Comparison of ENCODE assay signal across 37 cellular contexts in the genomic region with DNA sequence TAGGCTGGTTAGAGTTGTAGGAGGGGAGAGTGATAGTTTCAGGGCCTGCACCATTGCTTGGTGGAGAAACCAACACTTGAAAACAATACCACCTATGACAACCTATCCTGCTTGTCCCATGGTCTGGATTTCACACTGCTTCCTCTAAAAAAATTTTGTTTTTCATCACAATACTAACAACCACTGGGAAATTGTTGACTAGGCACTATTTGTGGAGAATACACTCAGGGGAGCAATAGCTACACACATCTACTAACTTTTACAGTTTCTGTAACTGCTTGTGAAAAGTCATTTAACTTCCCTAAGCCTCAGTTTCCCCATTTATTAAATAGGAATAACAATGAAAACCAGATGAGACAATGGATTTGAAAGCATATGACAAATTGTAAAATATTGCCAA. TPM values are rescaled to one million over a fixed set of nuclear protein-coding genes. Genes with fewer than 3 reads are reported as not detected.
"Had no signal": no experiment of that assay in that cellular context is flagged by ENCODE, and none has a peak within 500 bp of the region (broad histone marks: within the 10 kb centered on the region; RNA-seq: fewer than 3 reads in every experiment).

No MANE protein-coding gene starts in this region.

- H3K4me1 ChIP-seq: adrenal gland, body of pancreas, breast epithelium had no signal

- ATAC-seq: activated CD8-positive, alpha-beta T cell treated with anti-CD3 and anti-CD28 coated beads for 36 hours; activated naive CD4-positive, alpha-beta T cell treated with anti-CD3 and anti-CD28 coated beads, Interleukin-2, amount 50 U/mL, for 72 hours; activated T-cell treated with anti-CD3 and anti-CD28 coated beads, Interleukin-2, amount 50 U/mL, for 4 hours; activated T-cell treated with anti-CD3 and anti-CD28 coated beads, Interleukin-2, amount 50 U/mL, for 72 hours; activated T-helper 17 cell treated with anti-CD3 and anti-CD28 coated beads, Interleukin-2, amount 50 U/mL, for 72 hours; body of pancreas had no signal

- FAIRE-seq: astrocyte, TTC549 had no signal

- H3K36me3 ChIP-seq: adrenal gland, brain microvascular endothelial cell, breast epithelium had no signal

- H3K27me3 ChIP-seq: adrenal gland, body of pancreas, brain microvascular endothelial cell, breast epithelium had no signal

- H3K27ac ChIP-seq: adrenal gland, body of pancreas, brain microvascular endothelial cell, breast epithelium, VCaP had no signal

- H3K9me3 ChIP-seq: adrenal gland, body of pancreas had no signal

- H3K4me3 ChIP-seq: adrenal gland, body of pancreas, breast epithelium had no signal

- DNase-seq: activated B cell treated with CpG ODN at 0.5 μM for 24 hours; activated CD4-positive, alpha-beta memory T cell treated with anti-CD3 and anti-CD28 coated beads for 36 hours; activated CD4-positive, alpha-beta T cell treated with anti-CD3 and anti-CD28 coated beads for 4 hours; activated CD4-positive, alpha-beta T cell treated with anti-CD3 and anti-CD28 coated beads, Interleukin-2, amount 10 ng/mL, durations not matched to agents 24 days and 14 days; activated CD4-positive, alpha-beta T cell treated with anti-CD3 and anti-CD28 coated beads, Interleukin-2, amount 50 U/mL, for 1 hour; activated CD4-positive, alpha-beta T cell treated with anti-CD3 and anti-CD28 coated beads, Interleukin-2, amount 50 U/mL, for 4 hours; activated CD4-positive, CD25-positive, alpha-beta regulatory T cell treated with anti-CD3 and anti-CD28 coated beads, Interleukin-2, amount 50 U/mL, for 72 hours; activated CD8-positive, alpha-beta memory T cell treated with anti-CD3 and anti-CD28 coated beads, Interleukin-2, amount 50 U/mL, for 4 hours; activated CD8-positive, alpha-beta T cell treated with anti-CD3 and anti-CD28 coated beads for 36 hours; activated effector memory CD4-positive, alpha-beta T cell treated with anti-CD3 and anti-CD28 coated beads, Interleukin-2, amount 50 U/mL, for 16 hours; activated gamma-delta T cell treated with Interleukin-2 at 50 U/mL for 16 hours; activated naive CD4-positive, alpha-beta T cell; activated naive CD4-positive, alpha-beta T cell treated with anti-CD3 and anti-CD28 coated beads for 36 hours; activated naive CD4-positive, alpha-beta T cell treated with anti-CD3 and anti-CD28 coated beads, Interleukin-2, amount 50 U/mL, for 16 hours; activated naive CD8-positive, alpha-beta T cell treated with anti-CD3 and anti-CD28 coated beads for 36 hours; activated T-cell treated with anti-CD3 and anti-CD28 coated beads for 4 hours; activated T-cell treated with anti-CD3 and anti-CD28 coated beads, Interleukin-2, amount 50 U/mL, for 1 hour; activated T-cell treated with anti-CD3 and anti-CD28 coated beads, Interleukin-2, amount 50 U/mL, for 4 hours; activated T-cell treated with anti-CD3 and anti-CD28 coated beads, Interleukin-2, amount 50 U/mL, for 72 hours; adrenal gland; amniotic stem cell; aorta; body of pancreas; brain microvascular endothelial cell; central memory CD4-positive, alpha-beta T cell; T-helper 2 cell; T-helper 9 cell had no signal

RNA-seq across cellular contexts. Expression of a gene that starts 4.1 kb away (rescaled TPM):
- total RNA-seq: activated B cell treated with CpG ODN at 0.5 μM for 24 hours; activated CD4-positive, alpha-beta memory T cell treated with anti-CD3 and anti-CD28 coated beads for 36 hours; activated CD4-positive, alpha-beta T cell treated with anti-CD3 and anti-CD28 coated beads, Interleukin-2, amount 10 ng/mL, durations not matched to agents 24 days and 14 days; activated CD8-positive, alpha-beta memory T cell treated with anti-CD3 and anti-CD28 coated beads for 36 hours; activated CD8-positive, alpha-beta T cell treated with anti-CD3 and anti-CD28 coated beads for 36 hours; activated naive CD4-positive, alpha-beta T cell treated with anti-CD3 and anti-CD28 coated beads for 36 hours; activated naive CD4-positive, alpha-beta T cell treated with anti-CD3 and anti-CD28 coated beads, Interleukin-2, amount 50 U/mL, for 72 hours; activated naive CD8-positive, alpha-beta T cell treated with anti-CD3 and anti-CD28 coated beads for 36 hours; activated T-cell treated with anti-CD3 and anti-CD28 coated beads, Interleukin-2, amount 50 U/mL, for 4 hours; activated T-cell treated with anti-CD3 and anti-CD28 coated beads, Interleukin-2, amount 50 U/mL, for 72 hours; activated T-helper 1 cell treated with anti-CD3 and anti-CD28 coated beads, Interleukin-12 subunit alpha, Interleukin-12 subunit beta, Interleukin-2, Interleukin-4 antibody, amounts not matched to agents 30 ng/mL and 10 ng/mL and 1 ng/mL, durations not matched to agents 14 hours and 24 hours and 36 hours; activated T-helper 17 cell treated with anti-CD3 and anti-CD28 coated beads, Interleukin-2, amount 50 U/mL, for 72 hours; adrenal gland; aorta; astrocyte; body of pancreas; breast epithelium; cardiac septum; cerebellum had no signal
- polyA plus RNA-seq: adrenal gland, aorta had no signal

RNA-seq across cellular contexts. Expression of a gene that starts 13.3 kb away (rescaled TPM):
- total RNA-seq: activated B cell treated with CpG ODN at 0.5 μM for 24 hours; activated CD4-positive, alpha-beta memory T cell treated with anti-CD3 and anti-CD28 coated beads for 36 hours; activated CD4-positive, alpha-beta T cell treated with anti-CD3 and anti-CD28 coated beads, Interleukin-2, amount 10 ng/mL, durations not matched to agents 24 days and 14 days; activated CD8-positive, alpha-beta memory T cell treated with anti-CD3 and anti-CD28 coated beads for 36 hours; activated CD8-positive, alpha-beta T cell treated with anti-CD3 and anti-CD28 coated beads for 36 hours; activated naive CD4-positive, alpha-beta T cell treated with anti-CD3 and anti-CD28 coated beads for 36 hours; activated naive CD4-positive, alpha-beta T cell treated with anti-CD3 and anti-CD28 coated beads, Interleukin-2, amount 50 U/mL, for 72 hours; activated naive CD8-positive, alpha-beta T cell treated with anti-CD3 and anti-CD28 coated beads for 36 hours; activated T-cell treated with anti-CD3 and anti-CD28 coated beads, Interleukin-2, amount 50 U/mL, for 4 hours; activated T-cell treated with anti-CD3 and anti-CD28 coated beads, Interleukin-2, amount 50 U/mL, for 72 hours; activated T-helper 1 cell treated with anti-CD3 and anti-CD28 coated beads, Interleukin-12 subunit alpha, Interleukin-12 subunit beta, Interleukin-2, Interleukin-4 antibody, amounts not matched to agents 30 ng/mL and 10 ng/mL and 1 ng/mL, durations not matched to agents 14 hours and 24 hours and 36 hours; activated T-helper 17 cell treated with anti-CD3 and anti-CD28 coated beads, Interleukin-2, amount 50 U/mL, for 72 hours; adrenal gland; aorta; astrocyte; body of pancreas; breast epithelium; cardiac septum; cerebellum had no signal
- polyA plus RNA-seq: adrenal gland, aorta had no signal

RNA-seq across cellular contexts. Expression of a gene that starts 20.5 kb away (rescaled TPM):
- total RNA-seq: activated B cell treated with CpG ODN at 0.5 μM for 24 hours; activated CD4-positive, alpha-beta memory T cell treated with anti-CD3 and anti-CD28 coated beads for 36 hours; activated CD4-positive, alpha-beta T cell treated with anti-CD3 and anti-CD28 coated beads, Interleukin-2, amount 10 ng/mL, durations not matched to agents 24 days and 14 days; activated CD8-positive, alpha-beta memory T cell treated with anti-CD3 and anti-CD28 coated beads for 36 hours; activated CD8-positive, alpha-beta T cell treated with anti-CD3 and anti-CD28 coated beads for 36 hours; activated naive CD4-positive, alpha-beta T cell treated with anti-CD3 and anti-CD28 coated beads for 36 hours; activated naive CD4-positive, alpha-beta T cell treated with anti-CD3 and anti-CD28 coated beads, Interleukin-2, amount 50 U/mL, for 72 hours; activated naive CD8-positive, alpha-beta T cell treated with anti-CD3 and anti-CD28 coated beads for 36 hours; activated T-cell treated with anti-CD3 and anti-CD28 coated beads, Interleukin-2, amount 50 U/mL, for 4 hours; activated T-cell treated with anti-CD3 and anti-CD28 coated beads, Interleukin-2, amount 50 U/mL, for 72 hours; activated T-helper 1 cell treated with anti-CD3 and anti-CD28 coated beads, Interleukin-12 subunit alpha, Interleukin-12 subunit beta, Interleukin-2, Interleukin-4 antibody, amounts not matched to agents 30 ng/mL and 10 ng/mL and 1 ng/mL, durations not matched to agents 14 hours and 24 hours and 36 hours; activated T-helper 17 cell treated with anti-CD3 and anti-CD28 coated beads, Interleukin-2, amount 50 U/mL, for 72 hours; adrenal gland; aorta; astrocyte; body of pancreas; breast epithelium; cardiac septum; cerebellum had no signal
- polyA plus RNA-seq: adrenal gland, aorta had no signal

RNA-seq across cellular contexts. Expression of a gene that starts 25.8 kb away (rescaled TPM):
- total RNA-seq: activated B cell treated with CpG ODN at 0.5 μM for 24 hours; activated CD4-positive, alpha-beta memory T cell treated with anti-CD3 and anti-CD28 coated beads for 36 hours; activated CD4-positive, alpha-beta T cell treated with anti-CD3 and anti-CD28 coated beads, Interleukin-2, amount 10 ng/mL, durations not matched to agents 24 days and 14 days; activated CD8-positive, alpha-beta memory T cell treated with anti-CD3 and anti-CD28 coated beads for 36 hours; activated CD8-positive, alpha-beta T cell treated with anti-CD3 and anti-CD28 coated beads for 36 hours; activated naive CD4-positive, alpha-beta T cell treated with anti-CD3 and anti-CD28 coated beads for 36 hours; activated naive CD4-positive, alpha-beta T cell treated with anti-CD3 and anti-CD28 coated beads, Interleukin-2, amount 50 U/mL, for 72 hours; activated naive CD8-positive, alpha-beta T cell treated with anti-CD3 and anti-CD28 coated beads for 36 hours; activated T-cell treated with anti-CD3 and anti-CD28 coated beads, Interleukin-2, amount 50 U/mL, for 4 hours; activated T-cell treated with anti-CD3 and anti-CD28 coated beads, Interleukin-2, amount 50 U/mL, for 72 hours; activated T-helper 1 cell treated with anti-CD3 and anti-CD28 coated beads, Interleukin-12 subunit alpha, Interleukin-12 subunit beta, Interleukin-2, Interleukin-4 antibody, amounts not matched to agents 30 ng/mL and 10 ng/mL and 1 ng/mL, durations not matched to agents 14 hours and 24 hours and 36 hours; activated T-helper 17 cell treated with anti-CD3 and anti-CD28 coated beads, Interleukin-2, amount 50 U/mL, for 72 hours; adrenal gland; aorta; astrocyte; body of pancreas; breast epithelium; cardiac septum had no signal
- polyA plus RNA-seq: adrenal gland, aorta had no signal

RNA-seq across cellular contexts. Expression of a gene that starts 39.7 kb away (rescaled TPM):
- total RNA-seq: activated B cell treated with CpG ODN at 0.5 μM for 24 hours; activated CD4-positive, alpha-beta memory T cell treated with anti-CD3 and anti-CD28 coated beads for 36 hours; activated CD4-positive, alpha-beta T cell treated with anti-CD3 and anti-CD28 coated beads, Interleukin-2, amount 10 ng/mL, durations not matched to agents 24 days and 14 days; activated CD8-positive, alpha-beta memory T cell treated with anti-CD3 and anti-CD28 coated beads for 36 hours; activated CD8-positive, alpha-beta T cell treated with anti-CD3 and anti-CD28 coated beads for 36 hours; activated naive CD4-positive, alpha-beta T cell treated with anti-CD3 and anti-CD28 coated beads for 36 hours; activated naive CD4-positive, alpha-beta T cell treated with anti-CD3 and anti-CD28 coated beads, Interleukin-2, amount 50 U/mL, for 72 hours; activated naive CD8-positive, alpha-beta T cell treated with anti-CD3 and anti-CD28 coated beads for 36 hours; activated T-cell treated with anti-CD3 and anti-CD28 coated beads, Interleukin-2, amount 50 U/mL, for 4 hours; activated T-cell treated with anti-CD3 and anti-CD28 coated beads, Interleukin-2, amount 50 U/mL, for 72 hours; activated T-helper 1 cell treated with anti-CD3 and anti-CD28 coated beads, Interleukin-12 subunit alpha, Interleukin-12 subunit beta, Interleukin-2, Interleukin-4 antibody, amounts not matched to agents 30 ng/mL and 10 ng/mL and 1 ng/mL, durations not matched to agents 14 hours and 24 hours and 36 hours; activated T-helper 17 cell treated with anti-CD3 and anti-CD28 coated beads, Interleukin-2, amount 50 U/mL, for 72 hours; adrenal gland; aorta; astrocyte; body of pancreas; breast epithelium; cardiac septum had no signal
- polyA plus RNA-seq: adrenal gland, aorta had no signal
